In the genomic region with DNA sequence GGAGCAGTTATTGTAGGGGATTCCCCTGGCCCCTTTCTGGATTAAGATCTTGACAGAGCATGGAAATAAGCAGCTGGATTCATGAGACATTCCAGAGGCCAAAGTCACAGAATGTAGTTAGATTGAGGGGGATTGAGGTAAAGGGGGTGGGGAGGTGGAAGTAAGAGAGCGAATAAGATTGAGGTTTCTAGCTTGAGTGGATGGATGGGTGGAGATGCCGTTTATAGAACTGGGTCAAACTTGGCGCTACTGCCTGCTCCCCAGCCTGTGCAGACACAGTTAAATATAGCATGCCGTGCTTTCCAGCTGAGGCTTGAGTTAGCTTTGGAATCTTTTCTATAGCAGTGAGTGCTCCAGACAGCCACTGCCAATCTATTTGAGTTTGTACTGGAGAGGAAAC, we compare ENCODE assay signal across 9 cellular contexts.
DNase-seq lines count a peak whose midpoint lies in the region; TF ChIP-seq lines count a peak whose summit lies in the region.
"Had no signal": no experiment of that assay in that cellular context is flagged by ENCODE, and none has a peak within 500 bp of the region (broad histone marks: within the 10 kb centered on the region; RNA-seq: fewer than 3 reads in every experiment).

No MANE protein-coding gene starts in this region.

- DNase-seq in RWPE1 (ENCODE audit: low spot score) (peak; percentile 38), fibroblast of villous mesenchyme (ENCODE audit: low read depth) (peak; percentile 88), pons (ENCODE audit: low spot score) (peak; percentile 22), esophagus squamous epithelium (lab: John Stamatoyannopoulos, UW) (no peak), iPS-NIHi11 (ENCODE audit: low spot score) (no peak), globus pallidus (ENCODE audit: low spot score) (no peak)
- no peak for DNase-seq in stimulated activated CD4-positive, alpha-beta T cell treated with anti-CD3 and anti-CD28 coated beads, Interleukin-15, amount 100 ng/mL, for 24 hours

- TF ChIP-seq CTCF in RWPE1 (conservative IDR thresholded peaks at IDR 0.05; ENCODE audit: low read depth) = no peak
- TF ChIP-seq CTCF in fibroblast of villous mesenchyme (IDR thresholded peaks at IDR 0.05; ENCODE audit: insufficient read depth, low read depth, low read length) = no peak
- no peak for TF ChIP-seq CTCF in esophagus squamous epithelium (IDR thresholded peaks at IDR 0.05)

- H3K4me2 ChIP-seq in BLaER1 treated with 17β-estradiol and CSF1 and Interleukin-3, amounts not matched to agents 10 nM and 100 nM = peak overlapping the region; percentile 10 to 86 (median 72)

- H3K4me1 ChIP-seq in BLaER1 treated with 17β-estradiol and CSF1 and Interleukin-3, amounts not matched to agents 10 nM and 100 nM = peaks cover 40 to 56% (median 48%) of the 10 kb centered on the region in 10 experiments
- H3K4me1 ChIP-seq in esophagus squamous epithelium = peaks cover 6 to 84% (median 31%) of the 10 kb centered on the region in 3 donors

- POLR2A ChIA-PET in RWPE1 (lab: Yijun Ruan, JAX; ENCODE audit: low non-redundant PET) = no interaction called here

- 44 to 48% methylated on average over 4 of the region's 4 CpGs for WGBS in esophagus squamous epithelium, 2 donors

- H3K27ac ChIP-seq in BLaER1 treated with 17β-estradiol and CSF1 and Interleukin-3, amounts not matched to agents 10 nM and 100 nM = peak overlapping the region in 4 of 11 experiments; percentile 10 to 32 (median 18); a peak in 6 of 22 replicates
- H3K27ac ChIP-seq in RWPE1 (no peak overlapping the region; the same call in 1 of the 2 replicates), esophagus squamous epithelium (peak overlapping the region in 2 of 4 donors; percentile 25 to 32)
- H3K27ac ChIP-seq: HL-60 had no signal

- H3K4me3 ChIP-seq in BLaER1 treated with 17β-estradiol and CSF1 and Interleukin-3, amounts not matched to agents 10 nM and 100 nM = peak overlapping the region in 2 of 10 experiments; percentile 25 to 33; a peak in 2 of 20 replicates
- H3K4me3 ChIP-seq in fibroblast of villous mesenchyme (ENCODE audit: low read depth, low read length) (no peak overlapping the region), esophagus squamous epithelium (no peak overlapping the region)

- H3K9ac ChIP-seq in BLaER1 treated with 17β-estradiol and CSF1 and Interleukin-3, amounts not matched to agents 10 nM and 100 nM = peak overlapping the region in 4 of 11 experiments; percentile 8 to 37 (median 22); a peak in 6 of 22 replicates

- intact Hi-C loops in esophagus squamous epithelium (cut with DNase I) = no loop called here

- H3K36me3 ChIP-seq in BLaER1 treated with 17β-estradiol and CSF1 and Interleukin-3, amounts not matched to agents 10 nM and 100 nM = peaks cover 26 to 64% (median 48%) of the 10 kb centered on the region in 11 experiments
- peaks cover 0 to 22% (median 0%) of the 10 kb centered on the region in 3 donors for H3K36me3 ChIP-seq in esophagus squamous epithelium

- H4K20me1 ChIP-seq in BLaER1 treated with 17β-estradiol and CSF1 and Interleukin-3, amounts not matched to agents 10 nM and 100 nM = peaks cover 68 to 100% (median 95%) of the 10 kb centered on the region in 11 experiments

- CTCF ChIA-PET in RWPE1 (lab: Yijun Ruan, JAX) = no interaction called here

- no peak for TF ChIP-seq POLR2A in esophagus squamous epithelium (IDR thresholded peaks at IDR 0.05)

- no peaks in the 10 kb centered on the region for H3K27me3 ChIP-seq in BLaER1 treated with 17β-estradiol and CSF1 and Interleukin-3, amounts not matched to agents 10 nM and 100 nM
- H3K27me3 ChIP-seq in esophagus squamous epithelium = no peaks in the 10 kb centered on the region

- H3K9me3 ChIP-seq in BLaER1 treated with 17β-estradiol and CSF1 and Interleukin-3, amounts not matched to agents 10 nM and 100 nM (replicated peaks in 1 of 11) = peaks cover 0 to 20% (median 3%) of the 10 kb centered on the region in 11 experiments; a peak in 4 of 22 replicates
- H3K9me3 ChIP-seq in esophagus squamous epithelium = no peaks in the 10 kb centered on the region

Comparison
In these comparisons a context has a peak if more than half of its experiments do, and no peak if none do; other contexts are left out.
1. DNase-seq: peak in RWPE1 (single experiment), fibroblast of villous mesenchyme (single experiment) and pons (single experiment); none in esophagus squamous epithelium (single experiment), iPS-NIHi11 (single experiment), globus pallidus (single experiment) and stimulated activated CD4-positive, alpha-beta T cell treated with anti-CD3 and anti-CD28 coated beads, Interleukin-15, amount 100 ng/mL, for 24 hours (single experiment).